ENCODE assay signal across 1 cellular context in genomic region chr9:113111065-113111951, GRCh38.
TF ChIP-seq lines count a peak whose summit lies in the region.

No MANE protein-coding gene starts in this region.

TF ChIP-seq in HepG2, 621 proteins besides CTCF, POLR2A, EP300 and RAD21:
- peak; percentile 35; the same call in 1 of the 2 replicates for TF ChIP-seq STAG1 (CRISPR knock-in tag; IDR thresholded peaks at IDR 0.05)
